Comparison of ENCODE assay signal across 8 cellular contexts in genomic region chr1:159925713-159926066, GRCh38. TPM values are rescaled to one million over a fixed set of nuclear protein-coding genes. Genes with fewer than 3 reads are reported as not detected.
DNase-seq lines count a peak whose midpoint lies in the region; ATAC-seq and TF ChIP-seq lines count a peak whose summit lies in the region.

No MANE protein-coding gene starts in this region.

- TSS peak; percentile 86 for BruUV-seq in Caco-2 (replicated peaks; lab: Mats Ljungman, UMichigan)

- peak overlapping the region in 36 of 59 donors; percentile 11 to 89 (median 80) for H3K27ac ChIP-seq in dorsolateral prefrontal cortex

- ATAC-seq in GM21576 (IDR thresholded peaks at IDR 0.05; ENCODE audit: unreplicated experiment) = peak; percentile 1
- peak in 2 of 3 donors; percentile 1 for ATAC-seq in natural killer cell

- H3K36me3 Mint-ChIP-seq in Caco-2 (ENCODE audit: insufficient read depth, unreplicated experiment) (peaks cover 71% of the 10 kb centered on the region), natural killer cell (peaks cover 6% of the 10 kb centered on the region)

- POLR2A ChIA-PET in Caco-2 (lab: Charles Lee) = interaction anchor here (1.0 to 1.5 kb wide), 3 partner anchors 9 to 80 kb away, joined by 3 to 10 read pairs (median 5); no protein-coding TSS in a partner anchor

- H3K4me1 Mint-ChIP-seq in Caco-2 (ENCODE audit: low read depth, unreplicated experiment) = peaks cover 41% of the 10 kb centered on the region
- peaks cover 51 to 62% of the 10 kb centered on the region in 2 donors for H3K4me1 Mint-ChIP-seq in natural killer cell

- H3K27ac Mint-ChIP-seq in Caco-2 (ENCODE audit: unreplicated experiment) (peak overlapping the region; percentile 98), natural killer cell (peak overlapping the region; percentile 93 to 98)

- DNase-seq in Caco-2 (peak; percentile 58 to 67), MG63 (peak; percentile 39), dorsolateral prefrontal cortex (no peak), natural killer cell (no peak), NCI-H345 treated with DMSO at 0.1 percent for 48 hours (lab: John Stamatoyannopoulos, UW; ENCODE audit: unreplicated experiment) (no peak), SW 1271 (lab: John Stamatoyannopoulos, UW) (no peak), KBM-7 (no peak)

- H3K9me3 Mint-ChIP-seq in Caco-2 (ENCODE audit: unreplicated experiment) = no peaks in the 10 kb centered on the region
- no peaks in the 10 kb centered on the region for H3K9me3 Mint-ChIP-seq in natural killer cell

- H3K4me3 Mint-ChIP-seq in Caco-2 (ENCODE audit: unreplicated experiment) = peak overlapping the region; percentile 74
- peak overlapping the region; percentile 94 for H3K4me3 Mint-ChIP-seq in natural killer cell

- intact Hi-C loops in Caco-2 (cut with micrococcal nuclease; ENCODE audit: unreplicated experiment) = loop anchor here (1.0 to 2.0 kb wide), 4 partner anchors 8 to 25 kb away; partner anchors contain the start of gene CFAP45
- intact Hi-C loops in dorsolateral prefrontal cortex (cut with DNase I) = no loop called here
- intact Hi-C loops in natural killer cell (cut with micrococcal nuclease) = no loop called here

- H3K36me3 ChIP-seq in Caco-2 (ENCODE audit: control insufficient read depth, insufficient read depth, low read length) (no peaks in the 10 kb centered on the region; the same call in 1 of the 2 replicates), MG63 (peaks cover 43% of the 10 kb centered on the region)

- peaks cover 40% of the 10 kb centered on the region for H3K4me1 ChIP-seq in Caco-2

- no peaks in the 10 kb centered on the region for H3K27me3 Mint-ChIP-seq in Caco-2 (ENCODE audit: insufficient read depth, unreplicated experiment)
- H3K27me3 Mint-ChIP-seq in natural killer cell (ENCODE audit: low read depth in 2 of 2) = peaks cover 0 to 8% of the 10 kb centered on the region in 2 donors

- CTCF ChIA-PET in Caco-2 (lab: Charles Lee) = interaction anchor here (1.2 to 1.5 kb wide), 3 partner anchors 33 to 145 kb away, joined by 5 to 8 read pairs (median 5); partner anchors contain the start of gene DUSP23

- in situ Hi-C loops in KBM-7 (cut with MboI; ENCODE audit: low pct_unique_long_range_greater_than_20kb, low sequenced_read_pairs) = no loop called here

- no peaks in the 10 kb centered on the region for H3K27me3 ChIP-seq in Caco-2 (replicated peaks; ENCODE audit: control insufficient read depth, insufficient read depth, low read length)
- no peaks in the 10 kb centered on the region for H3K27me3 ChIP-seq in MG63
- peaks cover 0 to 24% (median 0%) of the 10 kb centered on the region in 45 donors for H3K27me3 ChIP-seq in dorsolateral prefrontal cortex

- TF ChIP-seq CTCF in Caco-2 (IDR thresholded peaks at IDR 0.05; ENCODE audit: insufficient read depth in 1 of 2, low read depth in 1 of 2, low read length in 1 of 2, severe bottlenecking in 1 of 2, unreplicated experiment in 1 of 2) = no peak
- no peak for TF ChIP-seq CTCF in dorsolateral prefrontal cortex (IDR thresholded peaks at IDR 0.05 in 54 of 56, conservative IDR thresholded peaks at IDR 0.05 in 2 of 56; ENCODE audit: low read depth in 1 of 56, partially characterized antibody in 56 of 56)
- no peak for TF ChIP-seq CTCF in natural killer cell (IDR thresholded peaks at IDR 0.05)

- H3K9me3 ChIP-seq in Caco-2 (no peaks in the 10 kb centered on the region), MG63 (no peaks in the 10 kb centered on the region)

- H3K4me3 ChIP-seq in Caco-2 (ENCODE audit: low read depth, low read length) (peak overlapping the region; percentile 63), MG63 (peak overlapping the region; percentile 83), dorsolateral prefrontal cortex (peak overlapping the region; percentile 51 to 78 (median 68))

RNA-seq across cellular contexts. Expression of gene TAGLN2, which starts 0.4 kb away (rescaled TPM):
- total RNA-seq in Caco-2 (2022) (518 and 531 TPM in 2 replicates), dorsolateral prefrontal cortex (10 to 100 TPM; 21.2 to 87.9 (median 41.1) TPM), natural killer cell (100 to 1,000 TPM; 344 to 394 (median 358) TPM)
- total RNA-seq in MG63 (2014; rRNA removed; shearing (Covaris generic); ENCODE audit: low replicate concordance) = 651 and 1,079 TPM in 2 replicates

RNA-seq across cellular contexts. Expression of gene IGSF9, which starts 19.7 kb away (rescaled TPM):
- total RNA-seq in Caco-2 (2022) (19.6 and 21.2 TPM in 2 replicates), dorsolateral prefrontal cortex (under 1 TPM in 90 of 120 experiments, not detected in 30; 0.11 to 0.95 (median 0.25) TPM), natural killer cell (not detected)
- not detected in 2 replicates for total RNA-seq in MG63 (2014; rRNA removed; shearing (Covaris generic); ENCODE audit: low replicate concordance)

RNA-seq across cellular contexts. Expression of gene CFAP45, which starts 25.7 kb away (rescaled TPM):
- total RNA-seq in Caco-2 (2022) (1.1 and 1.5 TPM in 2 replicates), dorsolateral prefrontal cortex (1 to 10 TPM in 6 of 120 experiments, under 1 TPM in 26, not detected in 88; 0.26 to 2.2 (median 0.70) TPM), natural killer cell (1 to 10 TPM; 1.3 to 5.0 (median 1.6) TPM)
- 0.10 and 0.39 TPM in 2 replicates for total RNA-seq in MG63 (2014; rRNA removed; shearing (Covaris generic); ENCODE audit: low replicate concordance)

RNA-seq across cellular contexts. Expression of gene SLAMF9, which starts 28.3 kb away (rescaled TPM):
- total RNA-seq in Caco-2 (2022) (0.36 TPM in 1 of 2 replicates, not detected in the other), dorsolateral prefrontal cortex (under 1 TPM in 7 of 120 experiments, not detected in 113; 0.57 to 0.99 (median 0.78) TPM), natural killer cell (not detected)
- not detected in 2 replicates for total RNA-seq in MG63 (2014; rRNA removed; shearing (Covaris generic); ENCODE audit: low replicate concordance)

Comparison
In these comparisons a context has a peak if more than half of its experiments do, and no peak if none do; other contexts are left out.
1. DNase-seq: peak in Caco-2 (2 of 2) and MG63 (single experiment); none in dorsolateral prefrontal cortex (0 of 10), natural killer cell (single experiment), NCI-H345 treated with DMSO at 0.1 percent for 48 hours (single experiment), SW 1271 (0 of 2) and KBM-7 (single experiment).
2. RNA of gene IGSF9, which starts 19.7 kb away (total RNA-seq): 19.6 to 21.2 TPM in Caco-2; 0.11 to 0.95 TPM in dorsolateral prefrontal cortex, not detected in MG63 and not detected in natural killer cell; every median in the first group is over 10 times any median in the second.
3. Peak in every context shown above with its lines, with median percentiles within 50 percentile points of each other: H3K4me3 ChIP-seq.